ENCODE assay signal across 8 cellular contexts in the genomic region with DNA sequence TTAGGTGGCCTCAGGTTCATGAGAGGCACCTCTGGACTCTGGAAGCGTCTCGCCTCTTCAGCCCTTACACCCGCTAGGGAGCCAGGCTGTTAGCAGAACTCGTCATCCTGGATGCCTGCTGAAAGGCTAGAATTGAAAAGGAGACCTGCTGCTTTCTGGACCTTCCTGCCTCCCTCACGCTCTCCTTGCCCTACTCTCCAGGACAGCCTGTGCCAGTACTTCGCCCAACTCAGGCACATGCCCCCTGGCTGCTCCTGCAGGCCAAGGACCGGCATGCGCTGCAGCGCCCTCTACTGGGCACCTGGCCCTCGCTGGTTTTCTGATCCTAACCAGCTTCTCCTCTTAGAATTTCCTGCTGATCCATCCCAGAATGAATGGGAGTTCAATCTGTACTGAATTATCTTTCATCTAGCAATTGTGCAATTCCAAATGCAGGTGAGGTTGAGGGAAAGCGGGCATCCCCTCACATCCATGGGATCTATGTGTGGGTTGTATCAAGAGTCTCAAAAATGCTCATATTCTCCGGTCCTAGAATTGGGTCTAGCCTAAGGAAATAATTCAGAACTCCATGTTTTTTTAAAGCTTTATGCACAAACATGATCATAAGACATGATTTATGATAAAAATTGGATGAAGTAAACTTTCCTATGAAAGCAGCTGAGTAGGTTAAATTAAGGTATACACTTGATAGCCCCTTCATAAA.
DNase-seq lines count a peak whose midpoint lies in the region; ATAC-seq and TF ChIP-seq lines count a peak whose summit lies in the region.

No MANE protein-coding gene starts in this region.

- H3K9me3 ChIP-seq in SK-N-SH: no peaks in the 10 kb centered on the region
- H3K9me3 ChIP-seq in prostate gland: no peaks in the 10 kb centered on the region

- no peaks in the 10 kb centered on the region for H3K9me2 ChIP-seq in SK-N-SH

- no peaks in the 10 kb centered on the region for H3K79me2 ChIP-seq in SK-N-SH (ENCODE audit: insufficient read depth)

- no peak overlapping the region for H3K9ac ChIP-seq in SK-N-SH

- H3K27me3 ChIP-seq in SK-N-SH (ENCODE audit: insufficient read depth): no peaks in the 10 kb centered on the region
- H3K27me3 ChIP-seq in prostate gland (replicated peaks; ENCODE audit: insufficient read depth): no peaks in the 10 kb centered on the region

- no peak overlapping the region for H2AFZ ChIP-seq in SK-N-SH (ENCODE audit: low read depth)

- no peak overlapping the region for H3K4me2 ChIP-seq in SK-N-SH

- DNase-seq in Caki2 (ENCODE audit: low read depth): peak; percentile 43
- DNase-seq in HuH-7 (ENCODE audit: low spot score): peak; percentile 98
- peak; percentile 90 for DNase-seq in SK-N-SH
- peak; percentile 69 for DNase-seq in activated gamma-delta T cell treated with Interleukin-2 at 50 U/mL for 16 hours
- peak; percentile 46 for DNase-seq in foreskin melanocyte
- DNase-seq in prostate gland (ENCODE audit: low spot score): peak; percentile 61

- CTCF ChIA-PET in SK-N-SH (lab: Yijun Ruan, JAX): interaction anchor here (0.6 to 2.7 kb wide), 31 partner anchors 9 to 1019 kb away, joined by 3 to 15 read pairs (median 3); partner anchors contain the start of gene BCAS4

- intact Hi-C loops in prostate gland (cut with DNase I): loop anchor here (10.0 kb wide), 1 partner anchor 463 kb away; no protein-coding TSS in a partner anchor

- WGBS in SK-N-SH (ENCODE audit: low lambda C conversion rate): 72% methylated on average over 12 of the region's 12 CpGs
- WGBS in prostate gland: 62% methylated on average over 12 of the region's 12 CpGs

- in situ Hi-C loops in Caki2 (cut with HindIII; ENCODE audit: low pct_unique_long_range_greater_than_20kb, low sequenced_read_pairs): no loop called here

- no peak for TF ChIP-seq EP300 in SK-N-SH (IDR thresholded peaks at IDR 0.05; ENCODE audit: borderline replicate concordance in 1 of 2, low read depth in 1 of 2, low read length in 1 of 2)

- TF ChIP-seq POLR2A in prostate gland (IDR thresholded peaks at IDR 0.05): no peak

- no peak overlapping the region for H3K4me3 ChIP-seq in SK-N-SH (ENCODE audit: low read depth in 2 of 2, low read length in 1 of 2)
- no peak overlapping the region for H3K4me3 ChIP-seq in prostate gland

- H3K36me3 ChIP-seq in SK-N-SH (replicated peaks in 1 of 2; ENCODE audit: control insufficient read depth in 1 of 2, insufficient read depth in 2 of 2, low read length in 1 of 2): peaks cover 4 to 41% of the 10 kb centered on the region in 2 experiments
- H3K36me3 ChIP-seq in prostate gland: no peaks in the 10 kb centered on the region

- TF ChIP-seq CTCF in SK-N-SH (IDR thresholded peaks at IDR 0.05): peak; percentile 98
- TF ChIP-seq CTCF in prostate gland (IDR thresholded peaks at IDR 0.05): peak; percentile 68 to 89 (median 81)

- POLR2A ChIA-PET in SK-N-SH (lab: Yijun Ruan, JAX): interaction anchor here (0.6 kb wide), 1 partner anchor 392 kb away, joined by 6 read pairs; no protein-coding TSS in a partner anchor

- peak; percentile 57 for TF ChIP-seq RAD21 in SK-N-SH (IDR thresholded peaks at IDR 0.05; ENCODE audit: low read length)

- no peaks in the 10 kb centered on the region for H4K20me1 ChIP-seq in SK-N-SH (ENCODE audit: insufficient read depth)

- H3K4me1 ChIP-seq in SK-N-SH (ENCODE audit: control insufficient read depth in 1 of 2, insufficient read depth in 2 of 2, low read depth in 1 of 2, low read length in 1 of 2) (peaks cover 0 to 4% of the 10 kb centered on the region in 2 experiments; a peak in 1 of 4 replicates), prostate gland (replicated peaks) (peaks cover 14% of the 10 kb centered on the region)

- ATAC-seq in HG03095 (IDR thresholded peaks at IDR 0.05; ENCODE audit: unreplicated experiment): no peak
- no peak for ATAC-seq in GM18867 (IDR thresholded peaks at IDR 0.05; ENCODE audit: unreplicated experiment)

- H3K27ac ChIP-seq in SK-N-SH (ENCODE audit: low read depth in 2 of 2, low read length in 1 of 2): no peak overlapping the region; a peak in 1 of 4 replicates
- peak overlapping the region in 1 of 2 donors; percentile 7 for H3K27ac ChIP-seq in prostate gland

- H3F3A ChIP-seq in SK-N-SH (replicated peaks; ENCODE audit: insufficient read depth): no peaks in the 10 kb centered on the region

TF ChIP-seq in SK-N-SH, 30 proteins besides CTCF, POLR2A, EP300 and RAD21:
- TF ChIP-seq, protein P1, sequence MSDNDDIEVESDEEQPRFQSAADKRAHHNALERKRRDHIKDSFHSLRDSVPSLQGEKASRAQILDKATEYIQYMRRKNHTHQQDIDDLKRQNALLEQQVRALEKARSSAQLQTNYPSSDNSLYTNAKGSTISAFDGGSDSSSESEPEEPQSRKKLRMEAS (IDR thresholded peaks at IDR 0.05; ENCODE audit: low read depth): peak; percentile 78
- TF ChIP-seq SMC3 (IDR thresholded peaks at IDR 0.05; ENCODE audit: low read depth, low read length): peak; percentile 54
- TF ChIP-seq, protein P2, sequence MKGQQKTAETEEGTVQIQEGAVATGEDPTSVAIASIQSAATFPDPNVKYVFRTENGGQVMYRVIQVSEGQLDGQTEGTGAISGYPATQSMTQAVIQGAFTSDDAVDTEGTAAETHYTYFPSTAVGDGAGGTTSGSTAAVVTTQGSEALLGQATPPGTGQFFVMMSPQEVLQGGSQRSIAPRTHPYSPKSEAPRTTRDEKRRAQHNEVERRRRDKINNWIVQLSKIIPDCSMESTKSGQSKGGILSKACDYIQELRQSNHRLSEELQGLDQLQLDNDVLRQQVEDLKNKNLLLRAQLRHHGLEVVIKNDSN (IDR thresholded peaks at IDR 0.05; ENCODE audit: borderline replicate concordance, low read depth): no peak

Comparison
In these comparisons a context has a peak if more than half of its experiments do, and no peak if none do; other contexts are left out.
1. DNase-seq: peak in every context shown above with its lines; median percentile 98 in HuH-7; 90 in SK-N-SH; 69 in activated gamma-delta T cell treated with Interleukin-2 at 50 U/mL for 16 hours; 61 in prostate gland; 46 in foreskin melanocyte; 43 in Caki2.